In the genomic region with DNA sequence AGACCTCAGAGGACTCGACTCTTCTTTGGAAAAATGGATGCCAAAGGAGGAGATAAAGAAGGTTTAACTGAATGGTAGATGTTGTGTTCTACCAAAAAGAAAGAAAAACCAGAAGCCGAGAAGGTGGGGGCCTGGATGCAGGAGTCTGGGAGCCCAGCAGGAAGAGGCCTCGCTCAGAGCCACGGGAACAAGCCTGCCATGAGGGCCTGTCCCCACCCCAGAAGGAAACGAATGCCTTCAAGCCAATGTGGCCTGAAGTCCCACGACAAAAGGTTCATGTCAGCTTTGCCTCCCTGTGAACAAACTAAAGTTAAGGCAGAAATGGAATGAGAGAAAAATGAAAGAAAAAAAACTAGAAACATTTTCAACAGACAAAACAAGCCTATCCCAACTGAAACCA, we compare ENCODE assay signal across 18 cellular contexts. TPM values are rescaled to one million over a fixed set of nuclear protein-coding genes. Genes with fewer than 3 reads are reported as not detected.
DNase-seq lines count a peak whose midpoint lies in the region; ATAC-seq and TF ChIP-seq lines count a peak whose summit lies in the region.
"Had no signal": no experiment of that assay in that cellular context is flagged by ENCODE, and none has a peak within 500 bp of the region (broad histone marks: within the 10 kb centered on the region; RNA-seq: fewer than 3 reads in every experiment).

No MANE protein-coding gene starts in this region.

- TF ChIP-seq POLR2A in thyroid gland (IDR thresholded peaks at IDR 0.05), result no peak

- H3K9me3 ChIP-seq in thyroid gland, result no peaks in the 10 kb centered on the region
- H3K9me3 ChIP-seq: A549, mucosa of descending colon had no signal

- peaks cover 1% of the 10 kb centered on the region for H3K27me3 Mint-ChIP-seq in activated CD8-positive, alpha-beta T cell treated with anti-CD3 and anti-CD28 coated beads for 36 hours
- peaks cover 4% of the 10 kb centered on the region for H3K27me3 Mint-ChIP-seq in activated CD8-positive, alpha-beta T cell treated with anti-CD3 and anti-CD28 coated beads, Interleukin-2, amount 10 ng/mL, durations not matched to agents 7 days and 5 days (ENCODE audit: low read depth)
- H3K27me3 Mint-ChIP-seq in endothelial cell (ENCODE audit: unreplicated experiment) (peaks cover 33% of the 10 kb centered on the region), nephron (ENCODE audit: low read depth) (peaks cover 6% of the 10 kb centered on the region)
- H3K27me3 Mint-ChIP-seq: IgD-negative memory B cell had no signal

- H3K4me3 Mint-ChIP-seq in activated CD8-positive, alpha-beta T cell treated with anti-CD3 and anti-CD28 coated beads for 36 hours, result no peak overlapping the region
- H3K4me3 Mint-ChIP-seq in activated CD8-positive, alpha-beta T cell treated with anti-CD3 and anti-CD28 coated beads, Interleukin-2, amount 10 ng/mL, durations not matched to agents 7 days and 5 days, result no peak overlapping the region
- H3K4me3 Mint-ChIP-seq in endothelial cell (ENCODE audit: unreplicated experiment) (peak overlapping the region; percentile 37), nephron (no peak overlapping the region)
- H3K4me3 Mint-ChIP-seq: IgD-negative memory B cell; stimulated activated naive CD8-positive, alpha-beta T cell treated with anti-CD3 and anti-CD28 coated beads, Interleukin-15, amount 100 ng/mL, for 72 hours had no signal

- H3K27ac Mint-ChIP-seq in activated CD8-positive, alpha-beta T cell treated with anti-CD3 and anti-CD28 coated beads for 36 hours, result peak overlapping the region; percentile 18
- H3K27ac Mint-ChIP-seq in activated CD8-positive, alpha-beta T cell treated with anti-CD3 and anti-CD28 coated beads, Interleukin-2, amount 10 ng/mL, durations not matched to agents 7 days and 5 days, result no peak overlapping the region
- peak overlapping the region; percentile 95 for H3K27ac Mint-ChIP-seq in endothelial cell (ENCODE audit: unreplicated experiment)
- H3K27ac Mint-ChIP-seq in nephron, result peak overlapping the region; percentile 73 to 92 (median 86)

- peak overlapping the region; percentile 42 to 57 (median 53) for H3K27ac ChIP-seq in thyroid gland
- H3K27ac ChIP-seq: PC-9 had no signal

- intact Hi-C loops in activated CD8-positive, alpha-beta T cell treated with anti-CD3 and anti-CD28 coated beads for 36 hours (cut with micrococcal nuclease), result no loop called here
- intact Hi-C loops in thyroid gland (cut with DNase I), result no loop called here

- POLR2A ChIA-PET in activated CD8-positive, alpha-beta T cell treated with anti-CD3 and anti-CD28 coated beads for 36 hours (lab: Charles Lee), result no interaction called here
- POLR2A ChIA-PET in activated CD8-positive, alpha-beta T cell treated with anti-CD3 and anti-CD28 coated beads, Interleukin-2, amount 10 ng/mL, durations not matched to agents 7 days and 5 days (lab: Charles Lee), result no interaction called here

- no peak for DNase-seq in activated CD8-positive, alpha-beta T cell treated with anti-CD3 and anti-CD28 coated beads for 36 hours
- no peak for DNase-seq in activated CD8-positive, alpha-beta T cell treated with anti-CD3 and anti-CD28 coated beads, Interleukin-2, amount 10 ng/mL, durations not matched to agents 7 days and 5 days
- DNase-seq in endothelial cell (ENCODE audit: low spot score) (no peak), thyroid gland (peak in 1 of 2 donors; percentile 1), cerebellar cortex (ENCODE audit: low spot score) (no peak)
- DNase-seq: activated effector memory CD4-positive, alpha-beta T cell treated with anti-CD3 and anti-CD28 coated beads, Interleukin-2, amount 50 U/mL, for 16 hours; cerebellar nuclear complex; mucosa of descending colon; NCI-H1105; NCI-H446 treated with DMSO at 0.1 percent for 48 hours; PC-9; stimulated activated naive CD8-positive, alpha-beta T cell treated with anti-CD3 and anti-CD28 coated beads, Interleukin-15, amount 100 ng/mL, for 72 hours; T-helper 1 cell had no signal

- peaks cover 43 to 44% of the 10 kb centered on the region in 2 donors for H3K36me3 ChIP-seq in thyroid gland

- H3K4me3 ChIP-seq in thyroid gland (replicated peaks in 1 of 3), result no peak overlapping the region
- H3K4me3 ChIP-seq: A549, mucosa of descending colon, PC-9 had no signal

- ATAC-seq in activated CD8-positive, alpha-beta T cell treated with anti-CD3 and anti-CD28 coated beads for 36 hours, result no peak
- ATAC-seq in activated CD8-positive, alpha-beta T cell treated with anti-CD3 and anti-CD28 coated beads, Interleukin-2, amount 10 ng/mL, durations not matched to agents 7 days and 5 days, result no peak
- no peak for ATAC-seq in HG03095 (IDR thresholded peaks at IDR 0.05; ENCODE audit: unreplicated experiment)
- ATAC-seq in GM18520 (IDR thresholded peaks at IDR 0.05; ENCODE audit: unreplicated experiment), result no peak
- ATAC-seq: A549; mucosa of descending colon; stimulated activated naive CD8-positive, alpha-beta T cell treated with anti-CD3 and anti-CD28 coated beads, Interleukin-15, amount 100 ng/mL, for 72 hours had no signal

- TF ChIP-seq CTCF in activated CD8-positive, alpha-beta T cell treated with anti-CD3 and anti-CD28 coated beads for 36 hours (IDR thresholded peaks at IDR 0.05), result no peak
- TF ChIP-seq CTCF in endothelial cell (IDR thresholded peaks at IDR 0.05; ENCODE audit: unreplicated experiment), result no peak
- TF ChIP-seq CTCF in nephron (IDR thresholded peaks at IDR 0.05; ENCODE audit: unreplicated experiment in 3 of 3), result no peak
- no peak for TF ChIP-seq CTCF in thyroid gland (IDR thresholded peaks at IDR 0.05)

- no peaks in the 10 kb centered on the region for H3K4me1 Mint-ChIP-seq in activated CD8-positive, alpha-beta T cell treated with anti-CD3 and anti-CD28 coated beads for 36 hours (ENCODE audit: low read depth)
- H3K4me1 Mint-ChIP-seq in activated CD8-positive, alpha-beta T cell treated with anti-CD3 and anti-CD28 coated beads, Interleukin-2, amount 10 ng/mL, durations not matched to agents 7 days and 5 days (ENCODE audit: low read depth), result peaks cover 2% of the 10 kb centered on the region
- H3K4me1 Mint-ChIP-seq in endothelial cell (ENCODE audit: unreplicated experiment) (peaks cover 27% of the 10 kb centered on the region), nephron (peaks cover 12% of the 10 kb centered on the region)

- CTCF ChIA-PET in activated CD8-positive, alpha-beta T cell treated with anti-CD3 and anti-CD28 coated beads for 36 hours (lab: Charles Lee), result interaction anchor here (0.6 to 8.0 kb wide), 3 partner anchors 23 to 338 kb away, joined by 3 to 120 read pairs (median 5); no protein-coding TSS in a partner anchor
- CTCF ChIA-PET in activated CD8-positive, alpha-beta T cell treated with anti-CD3 and anti-CD28 coated beads, Interleukin-2, amount 10 ng/mL, durations not matched to agents 7 days and 5 days (lab: Charles Lee), result interaction anchor here (1.0 to 8.3 kb wide), 4 partner anchors 12 to 377 kb away, joined by 3 to 105 read pairs (median 4); no protein-coding TSS in a partner anchor

- WGBS in thyroid gland, 2 donors, result 56 to 63% methylated on average over 6 of the region's 6 CpGs

- peaks cover under 1% of the 10 kb centered on the region for H3K36me3 Mint-ChIP-seq in activated CD8-positive, alpha-beta T cell treated with anti-CD3 and anti-CD28 coated beads for 36 hours (ENCODE audit: low read depth)
- H3K36me3 Mint-ChIP-seq in activated CD8-positive, alpha-beta T cell treated with anti-CD3 and anti-CD28 coated beads, Interleukin-2, amount 10 ng/mL, durations not matched to agents 7 days and 5 days (ENCODE audit: low read depth), result peaks cover 8% of the 10 kb centered on the region
- peaks cover 36% of the 10 kb centered on the region for H3K36me3 Mint-ChIP-seq in endothelial cell (ENCODE audit: low read depth, unreplicated experiment)
- H3K36me3 Mint-ChIP-seq in nephron (ENCODE audit: low read depth), result peaks cover 51% of the 10 kb centered on the region
- H3K36me3 Mint-ChIP-seq: IgD-negative memory B cell had no signal

- H3K4me1 ChIP-seq in thyroid gland, result peaks cover 0 to 26% of the 10 kb centered on the region in 2 donors

- no peaks in the 10 kb centered on the region for H3K9me3 Mint-ChIP-seq in activated CD8-positive, alpha-beta T cell treated with anti-CD3 and anti-CD28 coated beads for 36 hours
- H3K9me3 Mint-ChIP-seq in activated CD8-positive, alpha-beta T cell treated with anti-CD3 and anti-CD28 coated beads, Interleukin-2, amount 10 ng/mL, durations not matched to agents 7 days and 5 days (ENCODE audit: insufficient read depth), result no peaks in the 10 kb centered on the region
- H3K9me3 Mint-ChIP-seq in endothelial cell (ENCODE audit: unreplicated experiment), result no peaks in the 10 kb centered on the region
- no peaks in the 10 kb centered on the region for H3K9me3 Mint-ChIP-seq in nephron
- H3K9me3 Mint-ChIP-seq: IgD-negative memory B cell; stimulated activated naive CD8-positive, alpha-beta T cell treated with anti-CD3 and anti-CD28 coated beads, Interleukin-15, amount 100 ng/mL, for 72 hours had no signal

- H3K27me3 ChIP-seq in thyroid gland, result no peaks in the 10 kb centered on the region

RNA-seq across cellular contexts. Expression of gene SLC45A1, which starts 35.0 kb away (rescaled TPM):
- total RNA-seq in activated CD8-positive, alpha-beta T cell treated with anti-CD3 and anti-CD28 coated beads for 36 hours, result under 1 TPM; 0.16 to 0.56 TPM
- under 1 TPM in 1 of 2 experiments, not detected in 1; 0.13 TPM for total RNA-seq in activated CD8-positive, alpha-beta T cell treated with anti-CD3 and anti-CD28 coated beads, Interleukin-2, amount 10 ng/mL, durations not matched to agents 7 days and 5 days
- total RNA-seq in endothelial cell (ENCODE audit: unreplicated experiment), result 0.62 TPM
- total RNA-seq in thyroid gland, result 1 to 10 TPM; 1.6 to 4.8 (median 3.0) TPM
